ENCODE assay signal across 18 cellular contexts in the genomic region with DNA sequence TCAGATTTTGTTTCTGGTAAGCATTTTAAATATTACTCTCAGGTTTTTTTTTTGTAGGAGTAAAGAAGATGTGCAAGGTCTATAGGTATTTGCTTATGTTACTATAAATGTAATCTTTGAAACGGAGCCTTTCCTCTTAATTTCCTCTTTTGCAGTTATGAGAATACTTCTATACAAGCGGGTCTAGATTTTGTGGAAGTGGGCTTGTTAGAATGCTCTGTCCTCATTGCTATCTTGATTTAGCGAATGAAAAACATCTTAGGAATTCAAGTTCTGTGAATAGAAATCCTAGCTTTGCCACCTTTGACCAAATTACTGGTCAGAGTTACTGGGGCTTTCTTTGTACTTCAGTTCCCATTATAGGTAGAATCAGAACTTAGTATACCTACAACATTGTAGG.
"Had no signal": no experiment of that assay in that cellular context is flagged by ENCODE, and none has a peak within 500 bp of the region (broad histone marks: within the 10 kb centered on the region; RNA-seq: fewer than 3 reads in every experiment).

No MANE protein-coding gene starts in this region.

- H3K27me3 ChIP-seq: colonic mucosa, esophagus muscularis mucosa, foreskin keratinocyte, gastroesophageal sphincter, heart left ventricle, hepatocyte, left lung had no signal

- H3K27ac Mint-ChIP-seq: dendritic cell treated with granulocyte-macrophage colony-stimulating factor and Interleukin-4, amounts not matched to agents 40 ng/mL and 50 ng/mL, for 4 days; naive thymus-derived CD8-positive, alpha-beta T cell had no signal

- H3K27ac ChIP-seq: colonic mucosa, esophagus muscularis mucosa, foreskin keratinocyte, gastroesophageal sphincter, heart left ventricle, hepatocyte, left lung, lower lobe of right lung had no signal

- H3K27me3 Mint-ChIP-seq: dendritic cell treated with granulocyte-macrophage colony-stimulating factor and Interleukin-4, amounts not matched to agents 40 ng/mL and 50 ng/mL, for 4 days; naive B cell; naive thymus-derived CD8-positive, alpha-beta T cell had no signal

- H2AFZ ChIP-seq: hepatocyte had no signal

- DNase-seq: colonic mucosa; cortex of kidney; effector memory CD4-positive, alpha-beta T cell; foreskin keratinocyte; heart left ventricle; left cardiac atrium; left lung; left ventricle myocardium superior; lower lobe of right lung; mesenchymal stem cell; midbrain; mucosa of descending colon; naive B cell; naive thymus-derived CD8-positive, alpha-beta T cell had no signal

- H3K9me3 ChIP-seq: colonic mucosa, esophagus muscularis mucosa, gastroesophageal sphincter, heart left ventricle, left lung, lower lobe of right lung, mucosa of descending colon had no signal

- H3K9me3 Mint-ChIP-seq: dendritic cell treated with granulocyte-macrophage colony-stimulating factor and Interleukin-4, amounts not matched to agents 40 ng/mL and 50 ng/mL, for 4 days; naive B cell; naive thymus-derived CD8-positive, alpha-beta T cell had no signal

- H3K4me2 ChIP-seq: hepatocyte had no signal

- H3K4me3 Mint-ChIP-seq: dendritic cell treated with granulocyte-macrophage colony-stimulating factor and Interleukin-4, amounts not matched to agents 40 ng/mL and 50 ng/mL, for 4 days; naive B cell; naive thymus-derived CD8-positive, alpha-beta T cell had no signal

- H3K79me2 ChIP-seq: hepatocyte had no signal

- H3K4me3 ChIP-seq: colonic mucosa, esophagus muscularis mucosa, gastroesophageal sphincter, heart left ventricle, hepatocyte, left lung, lower lobe of right lung, mucosa of descending colon had no signal

- H3K4me1 ChIP-seq: colonic mucosa, esophagus muscularis mucosa, foreskin keratinocyte, gastroesophageal sphincter, heart left ventricle, left lung, lower lobe of right lung had no signal

- H3K4me1 Mint-ChIP-seq: naive thymus-derived CD8-positive, alpha-beta T cell had no signal

- ATAC-seq: foreskin keratinocyte; gastroesophageal sphincter; heart left ventricle; left cardiac atrium; left lung; left ventricle myocardium superior; lower lobe of right lung; mucosa of descending colon; naive thymus-derived CD8-positive, alpha-beta T cell had no signal

- H3K36me3 ChIP-seq: colonic mucosa, esophagus muscularis mucosa, gastroesophageal sphincter, left lung, lower lobe of right lung had no signal
